In genomic region chr13:113411216-113412023, GRCh38 we compare ENCODE assay signal across 8 cellular contexts. TPM values are rescaled to one million over a fixed set of nuclear protein-coding genes. Genes with fewer than 3 reads are reported as not detected.
DNase-seq lines count a peak whose midpoint lies in the region; ATAC-seq and TF ChIP-seq lines count a peak whose summit lies in the region.

No MANE protein-coding gene starts in this region.

- CTCF ChIA-PET in HCT116 (lab: Charles Lee) (interaction anchor here (0.7 to 1.2 kb wide), 3 partner anchors 12 to 469 kb away, joined by 3 to 4 read pairs (median 3); no protein-coding TSS in a partner anchor), WTC11 (lab: Charles Lee) (no interaction called here)

- H3K4me1 Mint-ChIP-seq in WTC11: no peaks in the 10 kb centered on the region

- DNase-seq in HCT116 (ENCODE audit: low read depth, low spot score) (peak; percentile 84), WTC11 (ENCODE audit: low spot score) (no peak), heart right ventricle (peak; percentile 69 to 75), suprapubic skin (ENCODE audit: low spot score in 2 of 2) (peak in 1 of 2 donors; percentile 83), NCI-H524 (lab: John Stamatoyannopoulos, UW) (no peak), NCI-H1694 treated with DMSO at 0.1 percent for 48 hours (lab: John Stamatoyannopoulos, UW) (no peak), DMS79 treated with DMSO at 0.1 percent for 48 hours (lab: John Stamatoyannopoulos, UW) (no peak)

- H3K27ac Mint-ChIP-seq in WTC11: peak overlapping the region; percentile 24; the same call in 1 of the 2 replicates

- H3K9me3 ChIP-seq in HCT116 (ENCODE audit: control insufficient read depth in 1 of 2, insufficient read depth in 1 of 2, low read depth in 1 of 2, low read length in 2 of 2) (no peaks in the 10 kb centered on the region), heart right ventricle (no peaks in the 10 kb centered on the region), suprapubic skin (no peaks in the 10 kb centered on the region)

- intact Hi-C loops in HCT116 (cut with micrococcal nuclease): loop anchor here (2.0 kb wide), 1 partner anchor 37 kb away; no protein-coding TSS in a partner anchor
- intact Hi-C loops in heart right ventricle (cut with DNase I): no loop called here

- H3K36me3 ChIP-seq in HCT116 (ENCODE audit: control insufficient read depth in 1 of 2, insufficient read depth in 2 of 2, low read length in 2 of 2) (no peaks in the 10 kb centered on the region), heart right ventricle (peaks cover 0 to 6% (median 0%) of the 10 kb centered on the region in 9 donors), suprapubic skin (no peaks in the 10 kb centered on the region)

- H3K27me3 ChIP-seq in HCT116 (ENCODE audit: insufficient read depth, low read length) (peaks cover 3% of the 10 kb centered on the region; the same call in 1 of the 2 replicates), heart right ventricle (peaks cover 0 to 10% (median 0%) of the 10 kb centered on the region in 7 donors), suprapubic skin (peaks cover 22% of the 10 kb centered on the region)

- H3K36me3 Mint-ChIP-seq in WTC11: no peaks in the 10 kb centered on the region

- POLR2A ChIA-PET in HCT116 (lab: Charles Lee) (interaction anchor here (0.6 to 0.9 kb wide), 4 partner anchors 11 to 37 kb away, joined by 3 to 5 read pairs (median 4); no protein-coding TSS in a partner anchor), WTC11 (lab: Charles Lee) (no interaction called here)

- no TSS peak for BruUV-seq in HCT116 (replicated peaks; lab: Mats Ljungman, UMichigan)

- H3K4me3 ChIP-seq in HCT116 (replicated peaks in 1 of 2; ENCODE audit: low read depth in 1 of 2, low read length in 2 of 2) (peak overlapping the region; percentile 30 to 59), heart right ventricle (no peak overlapping the region), suprapubic skin (peak overlapping the region; percentile 16)

- TF ChIP-seq EP300 in suprapubic skin (IDR thresholded peaks at IDR 0.05): no peak

- no peak overlapping the region for H3K4me3 Mint-ChIP-seq in WTC11

- TF ChIP-seq CTCF in HCT116 (IDR thresholded peaks at IDR 0.05 in 2 of 3, conservative IDR thresholded peaks at IDR 0.05 in 1 of 3; ENCODE audit: borderline replicate concordance in 1 of 3, insufficient read depth in 1 of 3, low read depth in 2 of 3, low read length in 2 of 3) (no peak), WTC11 (IDR thresholded peaks at IDR 0.05) (no peak), heart right ventricle (IDR thresholded peaks at IDR 0.05) (no peak), suprapubic skin (IDR thresholded peaks at IDR 0.05) (no peak)

- WGBS in heart right ventricle, 2 donors: 59 to 67% methylated on average over 30 of the region's 30 CpGs
- 69% methylated on average over 28 of the region's 30 CpGs for WGBS in suprapubic skin

- no peaks in the 10 kb centered on the region for H3K9me2 ChIP-seq in HCT116 (ENCODE audit: insufficient read depth)

- no peak for TF ChIP-seq RAD21 in HCT116 (IDR thresholded peaks at IDR 0.05; ENCODE audit: low read depth)

- peak overlapping the region; percentile 94 for H3K4me2 ChIP-seq in HCT116 (ENCODE audit: low read length)

- no peaks in the 10 kb centered on the region for H3K9me3 Mint-ChIP-seq in WTC11

- H3K79me2 ChIP-seq in HCT116 (ENCODE audit: insufficient read depth, low read length): no peaks in the 10 kb centered on the region

- no peaks in the 10 kb centered on the region for H4K20me1 ChIP-seq in HCT116 (ENCODE audit: insufficient read depth)

- RAD21 ChIA-PET in HCT116 (lab: Charles Lee; ENCODE audit: low non-redundant PET in 1 of 2, low total read pairs in 2 of 2, uncharacterized antibody in 2 of 2, unreplicated experiment in 2 of 2): no interaction called here

- no peaks in the 10 kb centered on the region for H3K27me3 Mint-ChIP-seq in WTC11 (ENCODE audit: low read depth)

- TF ChIP-seq POLR2A in HCT116 (IDR thresholded peaks at IDR 0.05; ENCODE audit: borderline replicate concordance, extremely low read depth, insufficient read depth, insufficient read length) (no peak), suprapubic skin (IDR thresholded peaks at IDR 0.05) (no peak)

- peak overlapping the region; percentile 67 for H2AFZ ChIP-seq in HCT116 (ENCODE audit: low read depth, low read length, poor library complexity, severe bottlenecking)

- H3K4me1 ChIP-seq in HCT116 (ENCODE audit: control insufficient read depth in 1 of 2, insufficient read depth in 2 of 2, low read length in 2 of 2): peaks cover 17 to 23% of the 10 kb centered on the region in 2 experiments
- H3K4me1 ChIP-seq in heart right ventricle: peaks cover 4 to 68% (median 28%) of the 10 kb centered on the region in 9 donors
- peaks cover 24% of the 10 kb centered on the region for H3K4me1 ChIP-seq in suprapubic skin

- ATAC-seq in HCT116 (peak; percentile 79), WTC11 (no peak), heart right ventricle (peak; percentile 34 to 76 (median 68)), GM18907 (IDR thresholded peaks at IDR 0.05; ENCODE audit: unreplicated experiment) (no peak)

- H3K9ac ChIP-seq in HCT116 (ENCODE audit: low read length): peak overlapping the region; percentile 63

- peak overlapping the region; percentile 66 for H3K27ac ChIP-seq in HCT116 (ENCODE audit: low read depth, low read length)
- peak overlapping the region; percentile 52 to 89 (median 80) for H3K27ac ChIP-seq in heart right ventricle
- peak overlapping the region; percentile 91 for H3K27ac ChIP-seq in suprapubic skin

TF ChIP-seq in HCT116, 20 proteins besides CTCF, POLR2A, EP300 and RAD21 (continues in another document):
- TF ChIP-seq TCF7L2 (IDR thresholded peaks at IDR 0.05; ENCODE audit: borderline replicate concordance, extremely low read depth, insufficient read depth, insufficient read length) (no peak), MAX (IDR thresholded peaks at IDR 0.05) (no peak), YY1 (IDR thresholded peaks at IDR 0.05; ENCODE audit: extremely low read depth, insufficient replicate concordance, low read depth, low read length) (no peak)

TF ChIP-seq in WTC11, 78 proteins besides CTCF, POLR2A, EP300 and RAD21:
- TF ChIP-seq PREB (CRISPR knock-in tag; IDR thresholded peaks at IDR 0.05; ENCODE audit: borderline replicate concordance): no peak
- TF ChIP-seq HMGA2 (CRISPR knock-in tag; IDR thresholded peaks at IDR 0.05): no peak

RNA-seq across cellular contexts. Expression of gene ADPRHL1, which starts 41.9 kb away (rescaled TPM):
- total RNA-seq in HCT116 (2021; ENCODE audit: unreplicated experiment) (12.6 TPM), WTC11 (2021) (1.0 to 1.5 TPM (median 1.4 TPM) in 3 replicates), heart right ventricle (100 to 1,000 TPM; 381 to 939 (median 762) TPM), suprapubic skin (1 to 10 TPM; 2.5 to 8.6 (median 5.5) TPM)
- polyA plus RNA-seq in HCT116 (2012): 11.4 and 11.8 TPM in 2 replicates
- polyA plus RNA-seq in heart right ventricle: 100 to 1,000 TPM; 163 to 192 TPM

RNA-seq across cellular contexts. Expression of gene GRTP1, which starts 47.5 kb away (rescaled TPM):
- 30.3 TPM for total RNA-seq in HCT116 (2021; ENCODE audit: unreplicated experiment)
- 14.0 and 20.9 TPM in 2 replicates for polyA plus RNA-seq in HCT116 (2012)
- 59.0 to 62.0 TPM (median 60.0 TPM) in 3 replicates for total RNA-seq in WTC11 (2021)
- total RNA-seq in heart right ventricle: 1 to 10 TPM in 3 of 10 donors, under 1 TPM in 7; 0.30 to 1.8 (median 0.78) TPM
- polyA plus RNA-seq in heart right ventricle: 1 to 10 TPM; 1.9 to 3.2 TPM
- 10 to 100 TPM; 23.5 to 40.8 (median 32.2) TPM for total RNA-seq in suprapubic skin

Comparison
In these comparisons a context has a peak if more than half of its experiments do, and no peak if none do; other contexts are left out.
1. ATAC-seq: peak in HCT116 (single experiment) and heart right ventricle (8 of 8); none in WTC11 (single experiment) and GM18907 (single experiment).
2. DNase-seq: peak in HCT116 (single experiment) and heart right ventricle (2 of 2); none in WTC11 (single experiment), NCI-H524 (0 of 2), NCI-H1694 treated with DMSO at 0.1 percent for 48 hours (single experiment) and DMS79 treated with DMSO at 0.1 percent for 48 hours (single experiment).
3. H3K4me3 ChIP-seq: peak in HCT116 (2 of 2) and suprapubic skin (single experiment); none in heart right ventricle (0 of 10).
4. RNA of gene ADPRHL1, which starts 41.9 kb away (total RNA-seq): 381 to 939 TPM in heart right ventricle; 12.6 TPM in HCT116 (single experiment), 2.5 to 8.6 TPM in suprapubic skin and 1.0 to 1.5 TPM in WTC11; every median in the first group is over 10 times any median in the second.
5. RNA of gene GRTP1, which starts 47.5 kb away (total RNA-seq): 59.0 to 62.0 TPM in WTC11, 23.5 to 40.8 TPM in suprapubic skin and 30.3 TPM in HCT116 (single experiment); 0.30 to 1.8 TPM in heart right ventricle; every median in the first group is over 4 times any median in the second.
6. Peak in every context shown above with its lines, with median percentiles within 50 percentile points of each other: H3K27ac ChIP-seq.